ENCODE assay signal across 22 cellular contexts in genomic region chr1:168623838-168624237, GRCh38. TPM values are rescaled to one million over a fixed set of nuclear protein-coding genes. Genes with fewer than 3 reads are reported as not detected.
A peak's percentile ranks its signal among the peaks of the same experiment; 100 is the strongest.
DNase-seq lines count a peak whose midpoint lies in the region; ATAC-seq, FAIRE-seq and TF ChIP-seq lines count a peak whose summit lies in the region.
"Had no signal": no experiment of that assay in that cellular context is flagged by ENCODE, and none has a peak within 500 bp of the region (broad histone marks: within the 10 kb centered on the region; RNA-seq: fewer than 3 reads in every experiment).

No MANE protein-coding gene starts in this region.

- CTCF ChIA-PET in A549 (lab: Yijun Ruan, JAX): interaction anchor here (1.3 to 3.5 kb wide), 3 partner anchors 13 to 725 kb away, joined by 4 to 20 read pairs (median 4); no protein-coding TSS in a partner anchor

- H2AFZ ChIP-seq in GM23248 (no peak overlapping the region), astrocyte (ENCODE audit: low read depth, low read length) (no peak overlapping the region)

- H3K27ac Mint-ChIP-seq in astrocyte (ENCODE audit: unreplicated experiment): peak overlapping the region; percentile 69
- H3K27ac Mint-ChIP-seq: CD4-positive, alpha-beta T cell had no signal

- in situ Hi-C loops in GM23248 (cut with MboI): no loop called here

- H3K4me1 ChIP-seq in A549 (peaks cover 30% of the 10 kb centered on the region), GM23248 (ENCODE audit: insufficient read depth) (peaks cover 39% of the 10 kb centered on the region), astrocyte (ENCODE audit: insufficient read depth, low read length) (peaks cover 16% of the 10 kb centered on the region), psoas muscle (peaks cover 47% of the 10 kb centered on the region)
- H3K4me1 ChIP-seq: BLaER1 had no signal

- H3K4me2 ChIP-seq in A549 (peak overlapping the region; percentile 46), GM23248 (ENCODE audit: unreplicated experiment) (peak overlapping the region; percentile 19), astrocyte (ENCODE audit: low read length) (no peak overlapping the region)
- H3K4me2 ChIP-seq: BLaER1, KMS-11 had no signal

- H3K4me3 Mint-ChIP-seq in astrocyte (ENCODE audit: unreplicated experiment): no peak overlapping the region
- H3K4me3 Mint-ChIP-seq: CD4-positive, alpha-beta T cell had no signal

- intact Hi-C loops in psoas muscle (cut with DNase I): loop anchor here in 1 of 2 donors (2.0 to 5.0 kb wide), 2 partner anchors 15 to 488 kb away; no protein-coding TSS in a partner anchor

- no peak for TF ChIP-seq RAD21 in A549 (conservative IDR thresholded peaks at IDR 0.05 in 1 of 2, IDR thresholded peaks at IDR 0.05 in 1 of 2)

- H3K27me3 Mint-ChIP-seq in astrocyte (ENCODE audit: low read depth, unreplicated experiment): no peaks in the 10 kb centered on the region

- DNase-seq in A549 (ENCODE audit: low read depth in 1 of 2, low spot score in 1 of 2) (no peak), GM23248 (peak; percentile 50), astrocyte (ENCODE audit: low read depth) (no peak), psoas muscle (no peak), NK-92 (lab: John Stamatoyannopoulos, UW; ENCODE audit: unreplicated experiment) (no peak), dermis blood vessel endothelial cell (no peak), NCI-H446 (lab: John Stamatoyannopoulos, UW) (no peak)
- DNase-seq: ACHN; CD4-positive, alpha-beta T cell; COR-L47; NCI-H1105; NCI-H146; NCI-H2029 treated with DMSO at 0.1 percent for 48 hours; NCI-H526; SIG-M5 had no signal

- no peaks in the 10 kb centered on the region for H3K36me3 ChIP-seq in GM23248 (ENCODE audit: low read depth)
- no peaks in the 10 kb centered on the region for H3K36me3 ChIP-seq in astrocyte (ENCODE audit: insufficient read depth, low read length)
- H3K36me3 ChIP-seq in psoas muscle (ENCODE audit: insufficient read depth in 1 of 2, low read depth in 1 of 2): no peaks in the 10 kb centered on the region
- H3K36me3 ChIP-seq: BLaER1 had no signal

- no peak overlapping the region; the same call in 1 of the 2 replicates for H3K9ac ChIP-seq in GM23248
- no peak overlapping the region for H3K9ac ChIP-seq in astrocyte (ENCODE audit: low read length)
- H3K9ac ChIP-seq: BLaER1, KMS-11 had no signal

- TF ChIP-seq POLR2A in A549 (IDR thresholded peaks at IDR 0.05; ENCODE audit: low read length): no peak

- 92% methylated on average over 5 of the region's 5 CpGs for WGBS in A549 (ENCODE audit: missing lambda C conversion rate)
- 85 to 88% methylated on average over 5 of the region's 5 CpGs for WGBS in GM23248 (ENCODE audit: low coverage in 1 of 2, low lambda C conversion rate in 2 of 2, missing lambda C conversion rate in 2 of 2), 2 experiments
- WGBS in psoas muscle, 3 donors: 79 to 88% (median 80%) methylated on average over 5 of the region's 5 CpGs

- no peaks in the 10 kb centered on the region for H3K27me3 ChIP-seq in GM23248 (replicated peaks; ENCODE audit: insufficient read depth)
- no peaks in the 10 kb centered on the region for H3K27me3 ChIP-seq in astrocyte (ENCODE audit: insufficient read depth, low read length)
- H3K27me3 ChIP-seq in psoas muscle (ENCODE audit: insufficient read depth in 3 of 3, low read length in 2 of 3): no peaks in the 10 kb centered on the region
- H3K27me3 ChIP-seq: BLaER1 had no signal

- no peaks in the 10 kb centered on the region for H4K20me1 ChIP-seq in GM23248 (ENCODE audit: insufficient read depth)
- H4K20me1 ChIP-seq in astrocyte (ENCODE audit: insufficient read depth, low read length): no peaks in the 10 kb centered on the region
- H4K20me1 ChIP-seq: BLaER1 had no signal

- H3K9me3 ChIP-seq in A549 (no peaks in the 10 kb centered on the region), GM23248 (ENCODE audit: low read depth) (no peaks in the 10 kb centered on the region), astrocyte (ENCODE audit: insufficient read depth, low read depth, low read length) (no peaks in the 10 kb centered on the region), psoas muscle (no peaks in the 10 kb centered on the region)
- H3K9me3 ChIP-seq: BLaER1 had no signal

- POLR2A ChIA-PET in A549 (lab: Yijun Ruan, JAX): interaction anchor here (1.4 kb wide), 1 partner anchor 862 kb away, joined by 4 read pairs; the partner anchor contains the start of gene SLC19A2

- H3K36me3 Mint-ChIP-seq in astrocyte (ENCODE audit: low read depth, unreplicated experiment): no peaks in the 10 kb centered on the region

- H3K27ac ChIP-seq in A549 (peak overlapping the region in 1 of 2 experiments; percentile 22; a peak in 2 of 6 replicates), GM23248 (peak overlapping the region; percentile 48), astrocyte (ENCODE audit: low read depth, low read length) (no peak overlapping the region), psoas muscle (peak overlapping the region; percentile 94)
- H3K27ac ChIP-seq: BLaER1, KMS-11, RWPE1 had no signal

- H3K4me1 Mint-ChIP-seq in astrocyte (ENCODE audit: low read depth, unreplicated experiment): peaks cover 25% of the 10 kb centered on the region

- no peaks in the 10 kb centered on the region for H3K9me2 ChIP-seq in GM23248 (ENCODE audit: insufficient read depth)

- no peak for FAIRE-seq in A549 (lab: Jason Lieb, UNC)
- no peak for FAIRE-seq in astrocyte (lab: Jason Lieb, UNC)
- FAIRE-seq: GM12891, HTR-8/SVneo had no signal

- ATAC-seq in A549 (no peak), psoas muscle (peak; percentile 58 to 73 (median 64))

- H3K9me3 Mint-ChIP-seq in astrocyte (ENCODE audit: unreplicated experiment): no peaks in the 10 kb centered on the region
- H3K9me3 Mint-ChIP-seq: CD4-positive, alpha-beta T cell had no signal

- peaks cover 33% of the 10 kb centered on the region for H3F3A ChIP-seq in GM23248 (ENCODE audit: insufficient read depth)

- no peaks in the 10 kb centered on the region for H3K79me2 ChIP-seq in GM23248 (ENCODE audit: insufficient read depth)
- H3K79me2 ChIP-seq in astrocyte (ENCODE audit: insufficient read depth, low read length): no peaks in the 10 kb centered on the region

- TF ChIP-seq EP300 in A549 (IDR thresholded peaks at IDR 0.05): no peak

- H3K4me3 ChIP-seq in A549: no peak overlapping the region
- no peak overlapping the region; the same call in 1 of the 2 replicates for H3K4me3 ChIP-seq in GM23248
- no peak overlapping the region for H3K4me3 ChIP-seq in astrocyte (ENCODE audit: insufficient read depth, low read depth, low read length)
- peak overlapping the region; percentile 10 for H3K4me3 ChIP-seq in psoas muscle
- H3K4me3 ChIP-seq: BLaER1 had no signal

- TF ChIP-seq CTCF in A549 (IDR thresholded peaks at IDR 0.05) (no peak), astrocyte (IDR thresholded peaks at IDR 0.05; ENCODE audit: insufficient read depth, low read depth, low read length) (no peak), psoas muscle (IDR thresholded peaks at IDR 0.05) (no peak)

TF ChIP-seq in A549, 52 proteins besides CTCF, POLR2A, EP300 and RAD21:
- no peak for TF ChIP-seq HOXA7 (CRISPR knock-in tag; IDR thresholded peaks at IDR 0.05)

RNA-seq across cellular contexts. Expression of gene XCL1, which starts 47.4 kb away (rescaled TPM):
- polyA plus RNA-seq in A549 (2011; rRNA removed): not detected in 2 replicates
- not detected in 2 replicates for polyA plus RNA-seq in A549 (2012; cell fraction: cytosol; rRNA removed)
- 0.04 TPM in 1 of 2 replicates, not detected in the other for polyA plus RNA-seq in A549 (2012; cell fraction: nucleus; rRNA removed)
- polyA plus RNA-seq in A549 (2017; fragmentation: RNase III; extraction: RNeasy Plus Mini Kit Qiagen cat#74134 plus additional on column Dnase treatment): not detected in 3 replicates
- polyA minus RNA-seq in A549 (2011; rRNA and poly(A)+ RNA removed): not detected in 2 replicates
- total RNA-seq in GM23248 (2014; rRNA removed; shearing (Covaris generic)): not detected in 2 replicates
- polyA plus RNA-seq in GM23248 (2016; fragmentation: Nextera tagmentation; extraction: Ambion mirVana): not detected in 2 replicates
- not detected in 2 replicates for total RNA-seq in astrocyte
- total RNA-seq in psoas muscle: under 1 TPM in 1 of 4 donors, not detected in 3; 0.28 TPM
- under 1 TPM in 1 of 3 donors, not detected in 2; 0.03 TPM for polyA plus RNA-seq in psoas muscle
- total RNA-seq in dermis blood vessel endothelial cell: not detected in 2 replicates
- total RNA-seq: G401, IMR-90 had no signal
- polyA plus RNA-seq: IMR-90 had no signal

Comparison
In these comparisons a context has a peak if more than half of its experiments do, and no peak if none do; other contexts are left out.
1. ATAC-seq: peak in psoas muscle (4 of 4); none in A549 (0 of 2).